ENCODE assay signal across 17 cellular contexts in genomic region chr15:31484986-31485385, GRCh38.
DNase-seq lines count a peak whose midpoint lies in the region; ATAC-seq and TF ChIP-seq lines count a peak whose summit lies in the region.
"Had no signal": no experiment of that assay in that cellular context is flagged by ENCODE, and none has a peak within 500 bp of the region (broad histone marks: within the 10 kb centered on the region; RNA-seq: fewer than 3 reads in every experiment).

No MANE protein-coding gene starts in this region.

- H3K27me3 ChIP-seq in MM.1S (replicated peaks; ENCODE audit: insufficient read depth, low read length) = no peaks in the 10 kb centered on the region
- no peaks in the 10 kb centered on the region for H3K27me3 ChIP-seq in SK-N-SH (ENCODE audit: insufficient read depth)
- H3K27me3 ChIP-seq: pancreas had no signal

- TF ChIP-seq CTCF in natural killer cell (IDR thresholded peaks at IDR 0.05) (no peak), MM.1S (IDR thresholded peaks at IDR 0.05; ENCODE audit: low read length) (no peak), SK-N-SH (IDR thresholded peaks at IDR 0.05) (no peak)

- H3K9me3 ChIP-seq in MM.1S (replicated peaks; ENCODE audit: insufficient read depth, low read length) (no peaks in the 10 kb centered on the region), SK-N-SH (no peaks in the 10 kb centered on the region)
- H3K9me3 ChIP-seq: pancreas had no signal

- POLR2A ChIA-PET in SK-N-SH (lab: Yijun Ruan, JAX) = no interaction called here

- no peak overlapping the region for H3K27ac ChIP-seq in MM.1S (ENCODE audit: low read length)
- no peak overlapping the region for H3K27ac ChIP-seq in SK-N-SH (ENCODE audit: low read depth in 2 of 2, low read length in 1 of 2)
- H3K27ac ChIP-seq: pancreas, VCaP had no signal

- WGBS in SK-N-SH (ENCODE audit: low lambda C conversion rate) = 63% methylated on average over 4 of the region's 5 CpGs

- H3K27me3 Mint-ChIP-seq in activated naive CD4-positive, alpha-beta T cell treated with anti-CD3 and anti-CD28 coated beads, Interleukin-2, amount 50 U/mL, for 24 hours = peaks cover 1% of the 10 kb centered on the region
- H3K27me3 Mint-ChIP-seq in activated naive CD8-positive, alpha-beta T cell treated with anti-CD3 and anti-CD28 coated beads for 36 hours = no peaks in the 10 kb centered on the region
- H3K27me3 Mint-ChIP-seq in natural killer cell (ENCODE audit: low read depth in 2 of 2) = peaks cover 0 to 3% of the 10 kb centered on the region in 2 donors

- ATAC-seq in activated naive CD4-positive, alpha-beta T cell treated with anti-CD3 and anti-CD28 coated beads, Interleukin-2, amount 50 U/mL, for 72 hours = no peak
- ATAC-seq in natural killer cell = no peak
- no peak for ATAC-seq in HG03442 (IDR thresholded peaks at IDR 0.05; ENCODE audit: unreplicated experiment)
- ATAC-seq: HCT116, K562, pancreas had no signal

- H3K4me3 Mint-ChIP-seq in activated naive CD4-positive, alpha-beta T cell treated with anti-CD3 and anti-CD28 coated beads, Interleukin-2, amount 50 U/mL, for 24 hours = peak overlapping the region; percentile 90
- peak overlapping the region; percentile 86 for H3K4me3 Mint-ChIP-seq in activated naive CD8-positive, alpha-beta T cell treated with anti-CD3 and anti-CD28 coated beads for 36 hours
- peak overlapping the region; percentile 93 for H3K4me3 Mint-ChIP-seq in natural killer cell

- H2AFZ ChIP-seq in MM.1S (ENCODE audit: low read length) (no peak overlapping the region), SK-N-SH (ENCODE audit: low read depth) (no peak overlapping the region)

- intact Hi-C loops in natural killer cell (cut with micrococcal nuclease) = loop anchor here (5.0 kb wide), 2 partner anchors 48 to 218 kb away; no protein-coding TSS in a partner anchor

- H3K36me3 Mint-ChIP-seq in activated naive CD4-positive, alpha-beta T cell treated with anti-CD3 and anti-CD28 coated beads, Interleukin-2, amount 50 U/mL, for 24 hours = no peaks in the 10 kb centered on the region
- peaks cover 15 to 37% of the 10 kb centered on the region in 2 donors for H3K36me3 Mint-ChIP-seq in activated naive CD4-positive, alpha-beta T cell treated with anti-CD3 and anti-CD28 coated beads, Interleukin-2, amount 50 U/mL, for 72 hours
- peaks cover 26% of the 10 kb centered on the region for H3K36me3 Mint-ChIP-seq in activated naive CD8-positive, alpha-beta T cell treated with anti-CD3 and anti-CD28 coated beads for 36 hours
- H3K36me3 Mint-ChIP-seq in natural killer cell = no peaks in the 10 kb centered on the region

- peaks cover 60% of the 10 kb centered on the region for H3K4me1 Mint-ChIP-seq in activated naive CD4-positive, alpha-beta T cell treated with anti-CD3 and anti-CD28 coated beads, Interleukin-2, amount 50 U/mL, for 24 hours
- peaks cover 68% of the 10 kb centered on the region for H3K4me1 Mint-ChIP-seq in activated naive CD8-positive, alpha-beta T cell treated with anti-CD3 and anti-CD28 coated beads for 36 hours
- H3K4me1 Mint-ChIP-seq in natural killer cell = peaks cover 35 to 44% of the 10 kb centered on the region in 2 donors

- TF ChIP-seq RAD21 in SK-N-SH (IDR thresholded peaks at IDR 0.05; ENCODE audit: low read length) = no peak

- H3K4me1 ChIP-seq in MM.1S (ENCODE audit: low read length) (peaks cover 16% of the 10 kb centered on the region), SK-N-SH (ENCODE audit: control insufficient read depth in 1 of 2, insufficient read depth in 2 of 2, low read depth in 1 of 2, low read length in 1 of 2) (peaks cover 3 to 10% of the 10 kb centered on the region in 2 experiments; a peak in 1 of 4 replicates)

- H3K4me2 ChIP-seq in MM.1S (ENCODE audit: low read depth, low read length) (no peak overlapping the region), SK-N-SH (no peak overlapping the region)

- H3K36me3 ChIP-seq in MM.1S (replicated peaks; ENCODE audit: insufficient read depth, low read length) (no peaks in the 10 kb centered on the region), SK-N-SH (replicated peaks in 1 of 2; ENCODE audit: control insufficient read depth in 1 of 2, insufficient read depth in 2 of 2, low read length in 1 of 2) (no peaks in the 10 kb centered on the region)
- H3K36me3 ChIP-seq: pancreas had no signal

- H4K20me1 ChIP-seq in MM.1S (ENCODE audit: insufficient read depth, low read length) (no peaks in the 10 kb centered on the region), SK-N-SH (ENCODE audit: insufficient read depth) (no peaks in the 10 kb centered on the region)

- H3K9ac ChIP-seq in MM.1S (ENCODE audit: low read length) (no peak overlapping the region), SK-N-SH (no peak overlapping the region)

- DNase-seq in activated naive CD4-positive, alpha-beta T cell treated with anti-CD3 and anti-CD28 coated beads, Interleukin-2, amount 50 U/mL, for 72 hours (ENCODE audit: low spot score in 2 of 2) = no peak
- DNase-seq in activated naive CD8-positive, alpha-beta T cell treated with anti-CD3 and anti-CD28 coated beads for 36 hours = no peak
- no peak for DNase-seq in natural killer cell
- DNase-seq in HuH-7 (ENCODE audit: low spot score) = no peak
- DNase-seq in MM.1S = no peak
- no peak for DNase-seq in SK-N-SH
- DNase-seq: mesendoderm; NCI-H1092 treated with DMSO at 0.1 percent for 48 hours; NCI-H748 treated with DMSO at 0.1 percent for 48 hours; stimulated activated CD4-positive, alpha-beta T cell treated with anti-CD3 and anti-CD28 coated beads, Interleukin-4, amount 100 ng/mL, for 4 hours had no signal

- H3K79me2 ChIP-seq in MM.1S (ENCODE audit: low read length) = no peaks in the 10 kb centered on the region
- H3K79me2 ChIP-seq in SK-N-SH (ENCODE audit: insufficient read depth) = no peaks in the 10 kb centered on the region

- no peak for TF ChIP-seq EP300 in SK-N-SH (IDR thresholded peaks at IDR 0.05; ENCODE audit: borderline replicate concordance in 1 of 2, low read depth in 1 of 2, low read length in 1 of 2)

- H3F3A ChIP-seq in MM.1S (ENCODE audit: insufficient read depth, low read length) (no peaks in the 10 kb centered on the region), SK-N-SH (replicated peaks; ENCODE audit: insufficient read depth) (no peaks in the 10 kb centered on the region)

- no peaks in the 10 kb centered on the region for H3K9me3 Mint-ChIP-seq in activated naive CD4-positive, alpha-beta T cell treated with anti-CD3 and anti-CD28 coated beads, Interleukin-2, amount 50 U/mL, for 24 hours
- H3K9me3 Mint-ChIP-seq in activated naive CD4-positive, alpha-beta T cell treated with anti-CD3 and anti-CD28 coated beads, Interleukin-2, amount 50 U/mL, for 72 hours = no peaks in the 10 kb centered on the region
- no peaks in the 10 kb centered on the region for H3K9me3 Mint-ChIP-seq in activated naive CD8-positive, alpha-beta T cell treated with anti-CD3 and anti-CD28 coated beads for 36 hours
- no peaks in the 10 kb centered on the region for H3K9me3 Mint-ChIP-seq in natural killer cell
- H3K9me3 Mint-ChIP-seq: dendritic cell treated with granulocyte-macrophage colony-stimulating factor and Interleukin-4, amounts not matched to agents 40 ng/mL and 50 ng/mL, for 4 days had no signal

- H3K9me2 ChIP-seq in MM.1S (replicated peaks; ENCODE audit: insufficient read depth, low read length) (no peaks in the 10 kb centered on the region), SK-N-SH (no peaks in the 10 kb centered on the region)

- peak overlapping the region; percentile 71 for H3K27ac Mint-ChIP-seq in activated naive CD4-positive, alpha-beta T cell treated with anti-CD3 and anti-CD28 coated beads, Interleukin-2, amount 50 U/mL, for 24 hours
- peak overlapping the region in 1 of 2 donors; percentile 25 for H3K27ac Mint-ChIP-seq in activated naive CD4-positive, alpha-beta T cell treated with anti-CD3 and anti-CD28 coated beads, Interleukin-2, amount 50 U/mL, for 72 hours
- peak overlapping the region; percentile 29 for H3K27ac Mint-ChIP-seq in activated naive CD8-positive, alpha-beta T cell treated with anti-CD3 and anti-CD28 coated beads for 36 hours
- peak overlapping the region; percentile 63 to 86 for H3K27ac Mint-ChIP-seq in natural killer cell
- H3K27ac Mint-ChIP-seq: dendritic cell treated with granulocyte-macrophage colony-stimulating factor and Interleukin-4, amounts not matched to agents 40 ng/mL and 50 ng/mL, for 4 days had no signal

- CTCF ChIA-PET in SK-N-SH (lab: Yijun Ruan, JAX) = no interaction called here

- H3K4me3 ChIP-seq in MM.1S (ENCODE audit: low read length) = no peak overlapping the region
- H3K4me3 ChIP-seq in SK-N-SH (ENCODE audit: low read depth in 2 of 2, low read length in 1 of 2) = no peak overlapping the region
- H3K4me3 ChIP-seq: K562, pancreas had no signal

TF ChIP-seq in SK-N-SH, 30 proteins besides CTCF, POLR2A, EP300 and RAD21 (continues in another document):
- TF ChIP-seq REST (IDR thresholded peaks at IDR 0.05; ENCODE audit: low read depth, low read length) (no peak), YY1 (IDR thresholded peaks at IDR 0.05; ENCODE audit: low read depth) (no peak), TEAD4 (IDR thresholded peaks at IDR 0.05; ENCODE audit: borderline replicate concordance, insufficient read depth) (no peak), RFX5 (IDR thresholded peaks at IDR 0.05; ENCODE audit: low read length) (no peak), MXI1 (IDR thresholded peaks at IDR 0.05; ENCODE audit: low read depth, low read length) (no peak)
